19 cellular contexts compared by ENCODE assay signal in genomic region chr16:67357561-67357960, GRCh38. TPM values are rescaled to one million over a fixed set of nuclear protein-coding genes. Genes with fewer than 3 reads are reported as not detected.
"Had no signal": no experiment of that assay in that cellular context is flagged by ENCODE, and none has a peak within 500 bp of the region (broad histone marks: within the 10 kb centered on the region; RNA-seq: fewer than 3 reads in every experiment).

No MANE protein-coding gene starts in this region.

- H3K27ac ChIP-seq: tibial nerve, vagina had no signal

- H3K4me3 Mint-ChIP-seq: dendritic cell treated with granulocyte-macrophage colony-stimulating factor and Interleukin-4, amounts not matched to agents 40 ng/mL and 50 ng/mL, for 4 days; natural killer cell; stimulated activated naive B cell treated with anti-CD40 and anti-IgM and Interleukin-4, amounts not matched to agents 10 μg/mL and 1 μg/mL and 100 μg/mL, for 72 hours had no signal

- H3K27ac Mint-ChIP-seq: dendritic cell treated with granulocyte-macrophage colony-stimulating factor and Interleukin-4, amounts not matched to agents 40 ng/mL and 50 ng/mL, for 4 days; natural killer cell; stimulated activated naive B cell treated with anti-CD40 and anti-IgM and Interleukin-4, amounts not matched to agents 10 μg/mL and 1 μg/mL and 100 μg/mL, for 72 hours had no signal

- H3K4me3 ChIP-seq: tibial nerve, vagina had no signal

- H3K9me3 ChIP-seq: tibial nerve, vagina had no signal

- ATAC-seq: left ventricle myocardium superior; natural killer cell; stimulated activated naive B cell treated with anti-CD40 and anti-IgM and Interleukin-4, amounts not matched to agents 10 μg/mL and 1 μg/mL and 100 μg/mL, for 72 hours had no signal

- DNase-seq: activated CD4-positive, alpha-beta T cell treated with anti-CD3 and anti-CD28 coated beads for 1 hour; activated CD4-positive, alpha-beta T cell treated with anti-CD3 and anti-CD28 coated beads, Interleukin-2, amount 50 U/mL, for 4 hours; activated naive CD4-positive, alpha-beta T cell; activated T-cell treated with anti-CD3 and anti-CD28 coated beads for 4 hours; aorta; cerebellar nuclear complex; effector memory CD4-positive, alpha-beta T cell; foreskin melanocyte; left ventricle myocardium superior; mesendoderm; natural killer cell; nucleus accumbens; stimulated activated CD4-positive, alpha-beta T cell treated with anti-CD3 and anti-CD28 coated beads, Interleukin-2, amount 100 ng/mL, for 48 hours; stimulated activated naive B cell treated with anti-CD40 and anti-IgM and Interleukin-4, amounts not matched to agents 10 μg/mL and 1 μg/mL and 100 μg/mL, for 72 hours had no signal

- H3K36me3 Mint-ChIP-seq: natural killer cell; stimulated activated naive B cell treated with anti-CD40 and anti-IgM and Interleukin-4, amounts not matched to agents 10 μg/mL and 1 μg/mL and 100 μg/mL, for 72 hours had no signal

- H3K9me3 Mint-ChIP-seq: dendritic cell treated with granulocyte-macrophage colony-stimulating factor and Interleukin-4, amounts not matched to agents 40 ng/mL and 50 ng/mL, for 4 days; natural killer cell; stimulated activated naive B cell treated with anti-CD40 and anti-IgM and Interleukin-4, amounts not matched to agents 10 μg/mL and 1 μg/mL and 100 μg/mL, for 72 hours had no signal

- H3K27me3 ChIP-seq: vagina had no signal

- H3K36me3 ChIP-seq: tibial nerve, vagina had no signal

- H3K4me1 Mint-ChIP-seq: natural killer cell; stimulated activated naive B cell treated with anti-CD40 and anti-IgM and Interleukin-4, amounts not matched to agents 10 μg/mL and 1 μg/mL and 100 μg/mL, for 72 hours had no signal

- H3K4me1 ChIP-seq: tibial nerve, vagina had no signal

RNA-seq across cellular contexts. Expression of gene LRRC36, which starts 30.9 kb away (rescaled TPM):
- total RNA-seq: left ventricle myocardium superior, natural killer cell, skeletal muscle tissue, vagina had no signal

RNA-seq across cellular contexts. Expression of gene KCTD19, which starts 31.0 kb away (rescaled TPM):
- total RNA-seq: left ventricle myocardium superior, natural killer cell, posterior vena cava, skeletal muscle tissue, vagina had no signal
